Comparison of ENCODE assay signal across 24 cellular contexts in the genomic region with DNA sequence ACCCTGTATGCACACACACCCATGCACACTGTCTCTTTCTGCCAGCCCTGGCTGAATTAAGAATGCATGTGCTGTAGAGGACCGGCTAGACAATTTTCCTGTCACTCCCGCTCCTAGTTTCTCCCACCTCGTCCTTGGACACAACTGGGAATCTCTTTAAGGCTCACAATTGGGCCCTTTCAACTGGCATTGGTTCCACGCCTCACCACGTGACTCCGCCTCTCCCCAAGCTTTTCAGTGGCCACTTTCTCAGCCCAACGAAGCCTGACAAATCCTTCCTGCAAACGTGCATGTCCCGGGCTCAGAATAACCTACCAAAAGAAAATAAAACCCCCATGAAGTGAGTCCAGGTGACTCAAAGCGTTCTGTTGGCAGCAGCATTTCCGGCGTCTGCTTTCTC. TPM values are rescaled to one million over a fixed set of nuclear protein-coding genes. Genes with fewer than 3 reads are reported as not detected.
"Had no signal": no experiment of that assay in that cellular context is flagged by ENCODE, and none has a peak within 500 bp of the region (broad histone marks: within the 10 kb centered on the region; RNA-seq: fewer than 3 reads in every experiment).

No MANE protein-coding gene starts in this region.

- H3K27ac ChIP-seq: RWPE1 had no signal

- DNase-seq: IMR-90, KBM-7, MV-4-11, NCI-H1048, NCI-H1105, NCI-H1417, NCI-H1436 treated with DMSO at 0.1 percent for 48 hours, NCI-H1694, NCI-H187 treated with DMSO at 0.1 percent for 48 hours, NCI-H2029 treated with DMSO at 0.1 percent for 48 hours, NCI-H2171, NCI-H226, NCI-H446, NCI-H510A, NCI-H524 treated with DMSO at 0.1 percent for 48 hours, NCI-H69, NCI-H774, SHP77, T-helper 1 cell had no signal

- ATAC-seq: HepG2, Panc1, SK-N-SH treated with all-trans-retinoic acid at 6 μM for 48 hours had no signal

RNA-seq across cellular contexts. Expression of a gene that starts 33.8 kb away (rescaled TPM):
- total RNA-seq: LHCN-M2 had no signal
